In genomic region chr20:56362833-56363413, GRCh38 we compare ENCODE assay signal across 1 cellular context.
TF ChIP-seq lines count a peak whose summit lies in the region.

No MANE protein-coding gene starts in this region.

TF ChIP-seq in K562, 482 proteins besides CTCF, POLR2A, EP300 and RAD21 (continued from another document and continues in another):
- no peak for TF ChIP-seq RERE (CRISPR knock-in tag; IDR thresholded peaks at IDR 0.05; ENCODE audit: borderline replicate concordance)
- TF ChIP-seq ZBTB43 (CRISPR knock-in tag; IDR thresholded peaks at IDR 0.05) = no peak
- TF ChIP-seq CXXC5 (CRISPR knock-in tag; IDR thresholded peaks at IDR 0.05) = peak; percentile 79
- no peak for TF ChIP-seq FUS (optimal IDR thresholded peaks at IDR 0.05; ENCODE audit: low read depth, low read length)
- TF ChIP-seq POLR2AphosphoS2 (IDR thresholded peaks at IDR 0.05; ENCODE audit: low read length) = no peak
- no peak for TF ChIP-seq ATF2 (CRISPR knock-in tag; IDR thresholded peaks at IDR 0.05)
- peak; percentile 72 for TF ChIP-seq ZBTB9 (CRISPR knock-in tag; IDR thresholded peaks at IDR 0.05)
- TF ChIP-seq MXD1 (CRISPR knock-in tag; IDR thresholded peaks at IDR 0.05; ENCODE audit: borderline replicate concordance, poor library complexity, severe bottlenecking) = no peak
- no peak for TF ChIP-seq GABPB2 (CRISPR knock-in tag; conservative IDR thresholded peaks at IDR 0.05)
- TF ChIP-seq PML (IDR thresholded peaks at IDR 0.05; ENCODE audit: low read length) = peak; percentile 95
- TF ChIP-seq TCF3 (CRISPR knock-in tag; IDR thresholded peaks at IDR 0.05) = peak; percentile 99
- 0 out of 2 replicates have a peak, but pooled peaks have one; percentile 8 for TF ChIP-seq ZBTB34 (CRISPR knock-in tag; IDR thresholded peaks at IDR 0.05)
- TF ChIP-seq PHB (CRISPR knock-in tag; IDR thresholded peaks at IDR 0.05) = no peak
- peak; percentile 79 for TF ChIP-seq BCOR (IDR thresholded peaks at IDR 0.05)
- no peak for TF ChIP-seq CREBBP (IDR thresholded peaks at IDR 0.05; ENCODE audit: low read depth, low read length)
- no peak for TF ChIP-seq ZHX1 (conservative IDR thresholded peaks at IDR 0.05; ENCODE audit: low read length)
- peak; percentile 70; the same call in 1 of the 2 replicates for TF ChIP-seq TARDBP (IDR thresholded peaks at IDR 0.05)
- no peak for TF ChIP-seq HDGF (IDR thresholded peaks at IDR 0.05)
- no peak for TF ChIP-seq MTF1 (CRISPR knock-in tag; IDR thresholded peaks at IDR 0.05; ENCODE audit: borderline replicate concordance)
- no peak for TF ChIP-seq ASH1L (IDR thresholded peaks at IDR 0.05; ENCODE audit: borderline replicate concordance, low read depth, partially characterized antibody)
- no peak for TF ChIP-seq SRSF9 (IDR thresholded peaks at IDR 0.05; ENCODE audit: borderline replicate concordance, low read depth, low read length)
- 0 out of 4 replicates have a peak, but pooled peaks of 1 of the 2 experiments have one; percentile 35 for TF ChIP-seq ETV6 (IDR thresholded peaks at IDR 0.05; ENCODE audit: borderline replicate concordance in 1 of 2, low read depth in 2 of 2, low read length in 1 of 2)
- TF ChIP-seq ETV6 (CRISPR knock-in tag; IDR thresholded peaks at IDR 0.05; ENCODE audit: borderline replicate concordance) = no peak
- TF ChIP-seq NFYB (IDR thresholded peaks at IDR 0.05; ENCODE audit: extremely low read depth, insufficient read length) = no peak
- no peak for TF ChIP-seq ZBTB1 (CRISPR knock-in tag; IDR thresholded peaks at IDR 0.05; ENCODE audit: borderline replicate concordance, low read depth)
- TF ChIP-seq USF1 (CRISPR knock-in tag; IDR thresholded peaks at IDR 0.05) = peak; percentile 89
- peak; percentile 45 to 87; a peak in 3 of 4 replicates for TF ChIP-seq RCOR1 (IDR thresholded peaks at IDR 0.05; ENCODE audit: borderline replicate concordance in 1 of 2, low read depth in 2 of 2, low read length in 2 of 2)
- peak; percentile 38 to 87; a peak in 2 of 4 replicates for TF ChIP-seq HDAC1 (IDR thresholded peaks at IDR 0.05)
- TF ChIP-seq SMARCA4 (IDR thresholded peaks at IDR 0.05) = peak; percentile 95
- peak; percentile 84 to 86 for TF ChIP-seq KDM1A (IDR thresholded peaks at IDR 0.05)
- TF ChIP-seq GMEB1 (CRISPR knock-in tag; IDR thresholded peaks at IDR 0.05) = no peak
- no peak for TF ChIP-seq ZFP36 (IDR thresholded peaks at IDR 0.05; ENCODE audit: low read depth, low read length, partially characterized antibody)
- TF ChIP-seq ARID3A (IDR thresholded peaks at IDR 0.05; ENCODE audit: borderline replicate concordance, low read depth, low read length) = no peak
- peak; percentile 61 for TF ChIP-seq MAX (CRISPR knock-in tag; IDR thresholded peaks at IDR 0.05)
- TF ChIP-seq MAFK (IDR thresholded peaks at IDR 0.05; ENCODE audit: low read length) = no peak
- TF ChIP-seq DDX20 (tag; IDR thresholded peaks at IDR 0.05; ENCODE audit: low read depth) = no peak
- no peak; the same call in 1 of the 2 replicates for TF ChIP-seq CREB3 (tag; conservative IDR thresholded peaks at IDR 0.05; ENCODE audit: low read depth)
